In the genomic region with DNA sequence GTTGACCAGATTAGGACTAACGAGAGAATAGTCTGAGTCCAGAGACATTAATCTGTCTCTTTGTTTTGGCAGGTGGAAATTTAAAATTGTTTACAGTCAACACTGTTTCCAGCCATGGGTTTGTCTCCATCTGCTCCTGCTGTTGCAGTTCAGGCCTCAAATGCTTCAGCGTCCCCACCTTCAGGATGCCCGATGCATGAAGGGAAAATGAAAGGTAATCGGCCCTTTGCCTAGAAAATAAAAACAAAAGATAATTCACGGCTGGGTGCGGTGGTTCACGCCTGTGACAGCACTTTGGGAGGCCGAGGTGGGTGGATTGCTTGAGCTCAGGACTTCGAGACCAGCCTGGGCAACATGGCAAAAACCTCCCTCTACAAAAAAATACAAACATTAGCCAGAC, we compare ENCODE assay signal across 1 cellular context.
TF ChIP-seq lines count a peak whose summit lies in the region.

No MANE protein-coding gene starts in this region.

TF ChIP-seq in GM12878, 131 proteins besides CTCF, POLR2A, EP300 and RAD21 (continued from another document):
- no peak for TF ChIP-seq BCL3 (IDR thresholded peaks at IDR 0.05; ENCODE audit: borderline replicate concordance, insufficient read depth, low read depth, low read length, poor library complexity, severe bottlenecking)
